In the genomic region with DNA sequence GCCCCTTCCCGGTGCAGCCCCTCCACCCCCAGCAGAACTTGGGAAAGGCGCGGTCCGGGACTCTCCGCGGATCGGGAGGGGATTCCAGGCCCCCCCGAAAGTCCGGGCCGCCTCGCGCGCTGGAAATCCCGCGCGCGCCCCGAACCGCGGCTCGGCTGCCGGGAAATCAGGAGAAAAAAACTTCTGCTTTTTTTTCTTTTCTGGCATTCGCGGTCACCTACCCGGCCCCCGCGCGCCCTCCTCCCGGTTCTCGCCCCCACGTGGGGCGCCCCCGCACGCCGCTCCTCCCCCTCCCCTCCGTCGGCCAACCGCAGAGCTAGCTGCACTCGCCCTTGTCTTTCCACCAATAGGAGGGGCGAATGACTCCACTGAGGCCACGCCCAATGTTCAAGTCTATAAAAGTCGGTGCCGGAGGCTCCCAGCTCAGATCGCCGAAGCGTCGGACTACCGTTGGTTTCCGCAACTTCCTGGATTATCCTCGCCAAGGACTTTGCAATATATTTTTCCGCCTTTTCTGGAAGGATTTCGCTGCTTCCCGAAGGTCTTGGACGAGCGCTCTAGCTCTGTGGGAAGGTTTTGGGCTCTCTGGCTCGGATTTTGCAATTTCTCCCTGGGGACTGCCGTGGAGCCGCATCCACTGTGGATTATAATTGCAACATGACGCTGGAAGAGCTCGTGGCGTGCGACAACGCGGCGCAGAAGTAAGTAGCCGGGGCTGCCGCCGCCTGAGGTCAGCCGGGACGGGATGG, we compare ENCODE assay signal across 8 cellular contexts. TPM values are rescaled to one million over a fixed set of nuclear protein-coding genes. Genes with fewer than 3 reads are reported as not detected.
DNase-seq lines count a peak whose midpoint lies in the region; ATAC-seq and TF ChIP-seq lines count a peak whose summit lies in the region.

A gene with protein sequence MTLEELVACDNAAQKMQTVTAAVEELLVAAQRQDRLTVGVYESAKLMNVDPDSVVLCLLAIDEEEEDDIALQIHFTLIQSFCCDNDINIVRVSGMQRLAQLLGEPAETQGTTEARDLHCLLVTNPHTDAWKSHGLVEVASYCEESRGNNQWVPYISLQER (plus strand): TSS at position 426 of the 749 bp plus-strand sequence. CDS start 232 bp downstream, at position 658.

- peaks cover 27 to 33% of the 10 kb centered on the region in 2 donors for H3K4me1 ChIP-seq in mucosa of rectum (ENCODE audit: control insufficient read depth in 2 of 2, insufficient read depth in 2 of 2, low read length in 2 of 2)

- H3K27me3 ChIP-seq in mucosa of rectum (ENCODE audit: control insufficient read depth in 2 of 2, insufficient read depth in 2 of 2, low read length in 2 of 2) = no peaks in the 10 kb centered on the region

- peak within 1 kb of the TSS; percentile 80 to 85 for H3K9ac ChIP-seq in mucosa of rectum (ENCODE audit: low read depth in 1 of 2, low read length in 2 of 2)

- peak within 1 kb of the TSS; percentile 79 to 91 for H3K27ac ChIP-seq in mucosa of rectum (ENCODE audit: low read depth in 2 of 2, low read length in 2 of 2)

- H3K4me3 ChIP-seq in Jurkat, Clone E6-1 (ENCODE audit: low read length) = peak within 1 kb of the TSS; percentile 89
- H3K4me3 ChIP-seq in epithelial cell of proximal tubule (ENCODE audit: low read depth, low read length) (peak within 1 kb of the TSS; percentile 92), mucosa of rectum (ENCODE audit: low read length in 2 of 2) (peak within 1 kb of the TSS; percentile 96 to 98)

- no peaks in the 10 kb centered on the region for H3K9me3 ChIP-seq in mucosa of rectum (ENCODE audit: control insufficient read depth in 2 of 2, low read length in 2 of 2)

- H3K36me3 ChIP-seq in mucosa of rectum (ENCODE audit: control insufficient read depth in 2 of 2, insufficient read depth in 2 of 2, low read length in 2 of 2) = no peaks in the 10 kb centered on the region

- peak; percentile 90 for DNase-seq in DMS 273 treated with DMSO at 0.1 percent for 48 hours (lab: John Stamatoyannopoulos, UW)
- DNase-seq in Jurkat, Clone E6-1 (ENCODE audit: low read depth, low spot score) = peak; percentile 93
- DNase-seq in activated T-cell treated with anti-CD3 and anti-CD28 coated beads, Interleukin-2, amount 50 U/mL, for 1 hour = peak; percentile 97
- DNase-seq in epithelial cell of proximal tubule (ENCODE audit: low read depth) = peak; percentile 82
- DNase-seq in stimulated activated CD8-positive, alpha-beta memory T cell treated with anti-CD3 and anti-CD28 coated beads, Interleukin-4, amount 100 ng/mL, for 4 hours (ENCODE audit: low read depth in 2 of 2, low spot score in 1 of 2) = peak; percentile 96 to 97

- peak; percentile 37 for ATAC-seq in GM21529 (IDR thresholded peaks at IDR 0.05; ENCODE audit: unreplicated experiment)

- TF ChIP-seq CTCF in epithelial cell of proximal tubule (conservative IDR thresholded peaks at IDR 0.05; ENCODE audit: low read depth, low read length) = no peak

TF ChIP-seq in PFSK-1, 5 proteins besides CTCF, POLR2A, EP300 and RAD21:
- no peak for TF ChIP-seq FOXP2 (optimal IDR thresholded peaks at IDR 0.05; ENCODE audit: borderline replicate concordance, extremely low read depth, extremely low read length, insufficient read depth)
- TF ChIP-seq SIN3A (IDR thresholded peaks at IDR 0.05; ENCODE audit: borderline replicate concordance, insufficient read depth, low read length) = peak; percentile 36; the same call in 1 of the 2 replicates
- TF ChIP-seq, protein P1, sequence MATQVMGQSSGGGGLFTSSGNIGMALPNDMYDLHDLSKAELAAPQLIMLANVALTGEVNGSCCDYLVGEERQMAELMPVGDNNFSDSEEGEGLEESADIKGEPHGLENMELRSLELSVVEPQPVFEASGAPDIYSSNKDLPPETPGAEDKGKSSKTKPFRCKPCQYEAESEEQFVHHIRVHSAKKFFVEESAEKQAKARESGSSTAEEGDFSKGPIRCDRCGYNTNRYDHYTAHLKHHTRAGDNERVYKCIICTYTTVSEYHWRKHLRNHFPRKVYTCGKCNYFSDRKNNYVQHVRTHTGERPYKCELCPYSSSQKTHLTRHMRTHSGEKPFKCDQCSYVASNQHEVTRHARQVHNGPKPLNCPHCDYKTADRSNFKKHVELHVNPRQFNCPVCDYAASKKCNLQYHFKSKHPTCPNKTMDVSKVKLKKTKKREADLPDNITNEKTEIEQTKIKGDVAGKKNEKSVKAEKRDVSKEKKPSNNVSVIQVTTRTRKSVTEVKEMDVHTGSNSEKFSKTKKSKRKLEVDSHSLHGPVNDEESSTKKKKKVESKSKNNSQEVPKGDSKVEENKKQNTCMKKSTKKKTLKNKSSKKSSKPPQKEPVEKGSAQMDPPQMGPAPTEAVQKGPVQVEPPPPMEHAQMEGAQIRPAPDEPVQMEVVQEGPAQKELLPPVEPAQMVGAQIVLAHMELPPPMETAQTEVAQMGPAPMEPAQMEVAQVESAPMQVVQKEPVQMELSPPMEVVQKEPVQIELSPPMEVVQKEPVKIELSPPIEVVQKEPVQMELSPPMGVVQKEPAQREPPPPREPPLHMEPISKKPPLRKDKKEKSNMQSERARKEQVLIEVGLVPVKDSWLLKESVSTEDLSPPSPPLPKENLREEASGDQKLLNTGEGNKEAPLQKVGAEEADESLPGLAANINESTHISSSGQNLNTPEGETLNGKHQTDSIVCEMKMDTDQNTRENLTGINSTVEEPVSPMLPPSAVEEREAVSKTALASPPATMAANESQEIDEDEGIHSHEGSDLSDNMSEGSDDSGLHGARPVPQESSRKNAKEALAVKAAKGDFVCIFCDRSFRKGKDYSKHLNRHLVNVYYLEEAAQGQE (IDR thresholded peaks at IDR 0.05; ENCODE audit: insufficient read depth in 1 of 2, low read depth in 2 of 2, low read length in 2 of 2) = peak; percentile 56 to 67; a peak in 1 of 4 replicates
- peak; percentile 99 for TF ChIP-seq TAF1 (IDR thresholded peaks at IDR 0.05; ENCODE audit: borderline replicate concordance, insufficient read depth, low read length)
- peak; percentile 100 for TF ChIP-seq POLR2AphosphoS5 (IDR thresholded peaks at IDR 0.05; ENCODE audit: low read depth, low read length)

RNA-seq across cellular contexts. Expression of the gene that starts here (rescaled TPM):
- 4.1 TPM for polyA plus RNA-seq in Jurkat, Clone E6-1 (2012; ENCODE audit: insufficient read depth, insufficient read length)
- 27.5 TPM for polyA plus RNA-seq in PFSK-1 (2012; ENCODE audit: insufficient read length, low read depth)
- 29.2 and 35.7 TPM in 2 replicates for total RNA-seq in epithelial cell of proximal tubule

Comparison
In these comparisons a context has a peak if more than half of its experiments do, and no peak if none do; other contexts are left out.
1. Peak in every context shown above with its lines: DNase-seq, ATAC-seq, H3K4me3 ChIP-seq and H3K27ac ChIP-seq.